In genomic region chr19:35030257-35031071, GRCh38 we compare ENCODE assay signal across 8 cellular contexts. TPM values are rescaled to one million over a fixed set of nuclear protein-coding genes. Genes with fewer than 3 reads are reported as not detected.
A peak's percentile ranks its signal among the peaks of the same experiment; 100 is the strongest.
DNase-seq lines count a peak whose midpoint lies in the region; ATAC-seq and TF ChIP-seq lines count a peak whose summit lies in the region.

SCN1B (plus strand) TSS chr19:35030470; CDS start chr19:35030821, 351 bp downstream.

- H3K4me2 ChIP-seq in mammary epithelial cell (ENCODE audit: insufficient read depth, low read depth, low read length): peak within 1 kb of the TSS; percentile 81

- peaks cover 11% of the 10 kb centered on the region for H3K27me3 ChIP-seq in CD4-positive, CD25-positive, alpha-beta regulatory T cell (ENCODE audit: control insufficient read depth, insufficient read depth, low read length)
- H3K27me3 ChIP-seq in HUES48 (ENCODE audit: control insufficient read depth, insufficient read depth, low read length) (peaks cover 32% of the 10 kb centered on the region), mammary epithelial cell (ENCODE audit: insufficient read depth, low read length) (peaks cover 4% of the 10 kb centered on the region)

- H3K36me3 ChIP-seq in CD4-positive, CD25-positive, alpha-beta regulatory T cell (ENCODE audit: control insufficient read depth, insufficient read depth, low read length): peaks cover 12% of the 10 kb centered on the region
- peaks cover 33% of the 10 kb centered on the region for H3K36me3 ChIP-seq in HUES48 (ENCODE audit: control insufficient read depth, insufficient read depth, low read length)
- H3K36me3 ChIP-seq in mammary epithelial cell (ENCODE audit: insufficient read depth, low read length): peaks cover 5% of the 10 kb centered on the region

- TF ChIP-seq CTCF in WTC11 (IDR thresholded peaks at IDR 0.05) (no peak), mammary epithelial cell (conservative IDR thresholded peaks at IDR 0.05 in 1 of 2, IDR thresholded peaks at IDR 0.05 in 1 of 2; ENCODE audit: extremely low read depth in 1 of 2, insufficient read depth in 1 of 2, low read depth in 1 of 2, low read length in 2 of 2) (no peak)

- H3K9ac ChIP-seq in HUES48 (ENCODE audit: low read depth, low read length) (no peak within 1 kb of the TSS; the same call in 1 of the 2 replicates), mammary epithelial cell (ENCODE audit: insufficient read depth, low read length) (no peak within 1 kb of the TSS)

- H3K27me3 Mint-ChIP-seq in CD4-positive, CD25-positive, alpha-beta regulatory T cell: peaks cover 18% of the 10 kb centered on the region
- peaks cover 48% of the 10 kb centered on the region for H3K27me3 Mint-ChIP-seq in WTC11 (ENCODE audit: low read depth)

- POLR2A ChIA-PET in WTC11 (lab: Charles Lee): interaction anchor here (0.6 kb wide), 1 partner anchor 297 kb away, joined by 3 read pairs; the partner anchor contains the start of gene ZNF181

- H3K4me1 ChIP-seq in CD4-positive, CD25-positive, alpha-beta regulatory T cell (ENCODE audit: control insufficient read depth, insufficient read depth, low read length, poor library complexity, severe bottlenecking): peaks cover 13% of the 10 kb centered on the region
- peaks cover 2% of the 10 kb centered on the region for H3K4me1 ChIP-seq in HUES48 (ENCODE audit: control insufficient read depth, insufficient read depth, low read length)
- peaks cover 5% of the 10 kb centered on the region for H3K4me1 ChIP-seq in mammary epithelial cell (ENCODE audit: insufficient read depth, low read length)

- no peaks in the 10 kb centered on the region for H3K79me2 ChIP-seq in mammary epithelial cell (ENCODE audit: insufficient read depth, low read length)

- intact Hi-C loops in mammary epithelial cell (cut with micrococcal nuclease): no loop called here

- ATAC-seq in CD4-positive, CD25-positive, alpha-beta regulatory T cell (ENCODE audit: low read depth in 2 of 2): peak; percentile 62 to 73
- ATAC-seq in WTC11 (peak; percentile 60), HG02938 (IDR thresholded peaks at IDR 0.05; ENCODE audit: unreplicated experiment) (no peak), HG02840 (IDR thresholded peaks at IDR 0.05; ENCODE audit: low FRiP score, unreplicated experiment) (no peak)

- peaks cover 4 to 12% (median 7%) of the 10 kb centered on the region in 4 donors for H3K4me1 Mint-ChIP-seq in CD4-positive, CD25-positive, alpha-beta regulatory T cell
- peaks cover 8% of the 10 kb centered on the region for H3K4me1 Mint-ChIP-seq in WTC11

- peak in 2 of 3 donors; percentile 19 to 57 for DNase-seq in CD4-positive, CD25-positive, alpha-beta regulatory T cell
- DNase-seq in WTC11 (ENCODE audit: low spot score): peak; percentile 70
- peak; percentile 63 for DNase-seq in mammary epithelial cell
- peak; percentile 84 for DNase-seq in islet precursor cell
- DNase-seq in stimulated activated CD4-positive, alpha-beta T cell treated with anti-CD3 and anti-CD28 coated beads, Interleukin-15, amount 100 ng/mL, for 24 hours: peak; percentile 84

- peaks cover 13% of the 10 kb centered on the region for H3K36me3 Mint-ChIP-seq in CD4-positive, CD25-positive, alpha-beta regulatory T cell
- peaks cover 25% of the 10 kb centered on the region for H3K36me3 Mint-ChIP-seq in WTC11

- peaks cover 0 to 4% (median 0%) of the 10 kb centered on the region in 7 donors for H3K9me3 Mint-ChIP-seq in CD4-positive, CD25-positive, alpha-beta regulatory T cell
- H3K9me3 Mint-ChIP-seq in WTC11: no peaks in the 10 kb centered on the region

- 0% methylated on average over 6 of the region's 118 CpGs for WGBS in mammary epithelial cell (ENCODE audit: low coverage, missing lambda C conversion rate)

- dilution Hi-C loops in mammary epithelial cell (cut with HindIII; ENCODE audit: low sequenced_read_pairs): loop anchor here (5.0 kb wide), 1 partner anchor 67 kb away; no protein-coding TSS in a partner anchor

- BruUV-seq in mammary epithelial cell (replicated peaks; lab: Mats Ljungman, UMichigan): no TSS peak

- H4K20me1 ChIP-seq in mammary epithelial cell (ENCODE audit: insufficient read depth, low read length): no peaks in the 10 kb centered on the region

- no peak within 1 kb of the TSS for H3K27ac ChIP-seq in CD4-positive, CD25-positive, alpha-beta regulatory T cell (ENCODE audit: insufficient read depth, low read length, poor library complexity, severe bottlenecking)
- H3K27ac ChIP-seq in HUES48 (ENCODE audit: low read depth, low read length) (no peak within 1 kb of the TSS), mammary epithelial cell (ENCODE audit: insufficient read depth, low read depth, low read length) (no peak within 1 kb of the TSS)

- H3K4me3 ChIP-seq in CD4-positive, CD25-positive, alpha-beta regulatory T cell (ENCODE audit: low read depth, low read length): no peak within 1 kb of the TSS
- H3K4me3 ChIP-seq in HUES48 (ENCODE audit: low read depth, low read length) (peak within 1 kb of the TSS; percentile 60), mammary epithelial cell (replicated peaks in 1 of 3; ENCODE audit: insufficient read depth in 1 of 3, low read depth in 2 of 3, low read length in 3 of 3) (peak within 1 kb of the TSS; percentile 34 to 41 (median 35))

- in situ Hi-C loops in mammary epithelial cell (cut with MboI; ENCODE audit: low sequenced_read_pairs in 2 of 2): no loop called here

- peak within 1 kb of the TSS in 2 of 3 donors; percentile 38 to 39 for H3K27ac Mint-ChIP-seq in CD4-positive, CD25-positive, alpha-beta regulatory T cell
- no peak within 1 kb of the TSS for H3K27ac Mint-ChIP-seq in WTC11

- H3K9me3 ChIP-seq in CD4-positive, CD25-positive, alpha-beta regulatory T cell (ENCODE audit: control insufficient read depth in 2 of 2, low read length in 2 of 2): no peaks in the 10 kb centered on the region
- H3K9me3 ChIP-seq in HUES48 (ENCODE audit: control insufficient read depth, insufficient read depth, low read length) (no peaks in the 10 kb centered on the region), mammary epithelial cell (replicated peaks; ENCODE audit: insufficient read depth, low read length) (no peaks in the 10 kb centered on the region)

- peak within 1 kb of the TSS; percentile 66 to 83 (median 77) for H3K4me3 Mint-ChIP-seq in CD4-positive, CD25-positive, alpha-beta regulatory T cell
- peak within 1 kb of the TSS; percentile 79 for H3K4me3 Mint-ChIP-seq in WTC11

- CTCF ChIA-PET in WTC11 (lab: Charles Lee): interaction anchor here (0.9 to 2.1 kb wide), 5 partner anchors 14 to 192 kb away, joined by 3 to 10 read pairs (median 6); no protein-coding TSS in a partner anchor
- CTCF ChIA-PET in mammary epithelial cell (lab: Charles Lee; ENCODE audit: low non-redundant PET): no interaction called here

- H2AFZ ChIP-seq in mammary epithelial cell (ENCODE audit: low read depth, low read length): peak within 1 kb of the TSS; percentile 55

TF ChIP-seq in WTC11, 78 proteins besides CTCF, POLR2A, EP300 and RAD21:
- TF ChIP-seq NFATC4 (CRISPR knock-in tag; IDR thresholded peaks at IDR 0.05): 0 out of 2 replicates have a peak, but pooled peaks have one; percentile 26
- TF ChIP-seq EMX1 (CRISPR knock-in tag; IDR thresholded peaks at IDR 0.05): peak; percentile 73; the same call in 1 of the 2 replicates
- peak; percentile 8; the same call in 1 of the 2 replicates for TF ChIP-seq ZNF671 (CRISPR knock-in tag; IDR thresholded peaks at IDR 0.05)
- no peak for TF ChIP-seq ZNF138 (CRISPR knock-in tag; conservative IDR thresholded peaks at IDR 0.05)
- no peak for TF ChIP-seq NR2C2 (CRISPR knock-in tag; IDR thresholded peaks at IDR 0.05)
- TF ChIP-seq KAT7 (CRISPR knock-in tag; IDR thresholded peaks at IDR 0.05; ENCODE audit: borderline replicate concordance): no peak
- TF ChIP-seq FOXK1 (CRISPR knock-in tag; IDR thresholded peaks at IDR 0.05): no peak
- 0 out of 2 replicates have a peak, but pooled peaks have one; percentile 51 for TF ChIP-seq ZNF416 (CRISPR knock-in tag; IDR thresholded peaks at IDR 0.05)

RNA-seq across cellular contexts. Expression of gene SCN1B, which starts in this region (rescaled TPM):
- total RNA-seq in CD4-positive, CD25-positive, alpha-beta regulatory T cell: 2.0 TPM
- polyA plus RNA-seq in CD4-positive, CD25-positive, alpha-beta regulatory T cell: under 1 TPM in 3 of 4 donors, not detected in 1; 0.08 to 0.23 (median 0.11) TPM
- total RNA-seq in WTC11 (2021): 4.4 to 8.0 TPM (median 4.8 TPM) in 3 replicates
- total RNA-seq in mammary epithelial cell: under 1 TPM; 0.71 to 0.83 TPM
- polyA plus RNA-seq in mammary epithelial cell: 0.29 TPM
- not detected for polyA minus RNA-seq in mammary epithelial cell

Comparison
In these comparisons a context has a peak if more than half of its experiments do, and no peak if none do; other contexts are left out.
1. Peak in DNase-seq, H3K4me3 ChIP-seq and H3K4me2 ChIP-seq in mammary epithelial cell; RNA of the gene not detected or under 1 TPM.
2. ATAC-seq: peak in CD4-positive, CD25-positive, alpha-beta regulatory T cell (2 of 2) and WTC11 (single experiment); none in HG02938 (single experiment) and HG02840 (single experiment).
3. Peak in every context shown above with its lines, with median percentiles within 50 percentile points of each other: DNase-seq.